In the genomic region with DNA sequence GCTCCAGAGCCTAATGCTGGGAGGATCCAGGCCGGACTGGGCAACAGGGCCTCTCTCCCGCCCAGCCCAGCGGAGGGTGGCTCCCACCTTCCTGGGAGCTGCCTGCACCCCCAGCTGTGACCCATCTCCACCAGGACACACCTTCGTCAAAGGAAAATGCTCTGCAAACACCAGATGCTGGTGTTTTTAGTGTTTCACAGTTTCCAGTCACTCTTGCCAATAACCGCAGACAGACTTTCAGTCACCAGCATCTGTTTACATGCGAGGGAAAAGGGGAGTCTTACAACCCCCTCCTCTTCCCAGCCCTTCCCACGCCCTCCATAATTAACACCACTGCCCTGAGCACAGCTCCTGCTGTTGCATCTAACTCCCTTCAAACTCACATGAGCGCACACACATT, we compare ENCODE assay signal across 16 cellular contexts. TPM values are rescaled to one million over a fixed set of nuclear protein-coding genes. Genes with fewer than 3 reads are reported as not detected.
DNase-seq lines count a peak whose midpoint lies in the region; ATAC-seq and TF ChIP-seq lines count a peak whose summit lies in the region.
"Had no signal": no experiment of that assay in that cellular context is flagged by ENCODE, and none has a peak within 500 bp of the region (broad histone marks: within the 10 kb centered on the region; RNA-seq: fewer than 3 reads in every experiment).

No MANE protein-coding gene starts in this region.

- H3K9me3 Mint-ChIP-seq in nephron (no peaks in the 10 kb centered on the region), type B pancreatic cell (no peaks in the 10 kb centered on the region), chondrocyte (ENCODE audit: low read depth) (no peaks in the 10 kb centered on the region)
- H3K9me3 Mint-ChIP-seq: activated B cell treated with CpG ODN at 0.5 μM for 24 hours; activated naive CD4-positive, alpha-beta T cell treated with anti-CD3 and anti-CD28 coated beads for 36 hours; CD8-positive, alpha-beta memory T cell; stimulated activated memory B cell treated with anti-CD40 and anti-IgM and Interleukin-4, amounts not matched to agents 10 μg/mL and 1 μg/mL and 100 μg/mL, for 72 hours had no signal

- DNase-seq in GM04503 (ENCODE audit: low read depth) (peak; percentile 28), NCI-H2171 treated with DMSO at 0.1 percent for 48 hours (lab: John Stamatoyannopoulos, UW) (peak; percentile 98), type B pancreatic cell (ENCODE audit: extremely low spot score, unreplicated experiment) (no peak), chondrocyte (ENCODE audit: low spot score) (no peak), NCI-H187 treated with DMSO at 0.1 percent for 48 hours (lab: John Stamatoyannopoulos, UW) (no peak)
- DNase-seq: activated B cell treated with CpG ODN at 0.5 μM for 24 hours; activated naive CD4-positive, alpha-beta T cell treated with anti-CD3 and anti-CD28 coated beads for 36 hours; CD8-positive, alpha-beta memory T cell; effector memory CD4-positive, alpha-beta T cell; NCI-H1105; SHP77 treated with DMSO at 0.1 percent for 48 hours had no signal

- H3K36me3 Mint-ChIP-seq in nephron (ENCODE audit: low read depth) (peaks cover 29% of the 10 kb centered on the region), type B pancreatic cell (peaks cover 18% of the 10 kb centered on the region), chondrocyte (ENCODE audit: low read depth) (peaks cover 10% of the 10 kb centered on the region)

- H3K27me3 Mint-ChIP-seq in nephron (ENCODE audit: low read depth) (no peaks in the 10 kb centered on the region), type B pancreatic cell (no peaks in the 10 kb centered on the region), chondrocyte (ENCODE audit: low read depth) (no peaks in the 10 kb centered on the region)
- H3K27me3 Mint-ChIP-seq: activated B cell treated with CpG ODN at 0.5 μM for 24 hours; CD8-positive, alpha-beta memory T cell; stimulated activated memory B cell treated with anti-CD40 and anti-IgM and Interleukin-4, amounts not matched to agents 10 μg/mL and 1 μg/mL and 100 μg/mL, for 72 hours had no signal

- peak overlapping the region; percentile 55 for H3K27ac ChIP-seq in cingulate gyrus (ENCODE audit: low read depth, low read length)

- H3K4me3 Mint-ChIP-seq in nephron (no peak overlapping the region), type B pancreatic cell (no peak overlapping the region), chondrocyte (ENCODE audit: unreplicated experiment) (no peak overlapping the region)
- H3K4me3 Mint-ChIP-seq: activated B cell treated with CpG ODN at 0.5 μM for 24 hours; activated naive CD4-positive, alpha-beta T cell treated with anti-CD3 and anti-CD28 coated beads for 36 hours; stimulated activated memory B cell treated with anti-CD40 and anti-IgM and Interleukin-4, amounts not matched to agents 10 μg/mL and 1 μg/mL and 100 μg/mL, for 72 hours had no signal

- ATAC-seq in HG03097 (IDR thresholded peaks at IDR 0.05; ENCODE audit: low FRiP score, unreplicated experiment), result no peak
- ATAC-seq: K562; stimulated activated memory B cell treated with anti-CD40 and anti-IgM and Interleukin-4, amounts not matched to agents 10 μg/mL and 1 μg/mL and 100 μg/mL, for 72 hours had no signal

- no peak for TF ChIP-seq CTCF in nephron (IDR thresholded peaks at IDR 0.05; ENCODE audit: unreplicated experiment in 3 of 3)
- TF ChIP-seq CTCF in type B pancreatic cell (conservative IDR thresholded peaks at IDR 0.05), result no peak
- TF ChIP-seq CTCF in chondrocyte (IDR thresholded peaks at IDR 0.05), result no peak

- H3K27ac Mint-ChIP-seq in nephron (peak overlapping the region in 2 of 3 experiments; percentile 3 to 9), type B pancreatic cell (no peak overlapping the region), chondrocyte (ENCODE audit: unreplicated experiment) (no peak overlapping the region)
- H3K27ac Mint-ChIP-seq: activated B cell treated with CpG ODN at 0.5 μM for 24 hours; activated naive CD4-positive, alpha-beta T cell treated with anti-CD3 and anti-CD28 coated beads for 36 hours; stimulated activated memory B cell treated with anti-CD40 and anti-IgM and Interleukin-4, amounts not matched to agents 10 μg/mL and 1 μg/mL and 100 μg/mL, for 72 hours had no signal

- H3K4me1 Mint-ChIP-seq in nephron (peaks cover 16% of the 10 kb centered on the region), type B pancreatic cell (ENCODE audit: unreplicated experiment) (no peaks in the 10 kb centered on the region), chondrocyte (ENCODE audit: low read depth) (no peaks in the 10 kb centered on the region)
- H3K4me1 Mint-ChIP-seq: activated B cell treated with CpG ODN at 0.5 μM for 24 hours had no signal

RNA-seq across cellular contexts. Expression of gene KLHDC4, which starts 25.3 kb away (rescaled TPM):
- total RNA-seq in type B pancreatic cell (ENCODE audit: low replicate concordance) (34.4 and 43.4 TPM in 2 replicates), chondrocyte (19.8 to 21.2 TPM (median 20.5 TPM) in 3 replicates)

Comparison
In these comparisons a context has a peak if more than half of its experiments do, and no peak if none do; other contexts are left out.
1. DNase-seq: peak in GM04503 (single experiment) and NCI-H2171 treated with DMSO at 0.1 percent for 48 hours (single experiment); none in type B pancreatic cell (single experiment), chondrocyte (single experiment) and NCI-H187 treated with DMSO at 0.1 percent for 48 hours (single experiment).
2. H3K27ac Mint-ChIP-seq: peak in nephron (2 of 3); none in type B pancreatic cell (single experiment) and chondrocyte (single experiment).